ENCODE assay signal across 28 cellular contexts in the genomic region with DNA sequence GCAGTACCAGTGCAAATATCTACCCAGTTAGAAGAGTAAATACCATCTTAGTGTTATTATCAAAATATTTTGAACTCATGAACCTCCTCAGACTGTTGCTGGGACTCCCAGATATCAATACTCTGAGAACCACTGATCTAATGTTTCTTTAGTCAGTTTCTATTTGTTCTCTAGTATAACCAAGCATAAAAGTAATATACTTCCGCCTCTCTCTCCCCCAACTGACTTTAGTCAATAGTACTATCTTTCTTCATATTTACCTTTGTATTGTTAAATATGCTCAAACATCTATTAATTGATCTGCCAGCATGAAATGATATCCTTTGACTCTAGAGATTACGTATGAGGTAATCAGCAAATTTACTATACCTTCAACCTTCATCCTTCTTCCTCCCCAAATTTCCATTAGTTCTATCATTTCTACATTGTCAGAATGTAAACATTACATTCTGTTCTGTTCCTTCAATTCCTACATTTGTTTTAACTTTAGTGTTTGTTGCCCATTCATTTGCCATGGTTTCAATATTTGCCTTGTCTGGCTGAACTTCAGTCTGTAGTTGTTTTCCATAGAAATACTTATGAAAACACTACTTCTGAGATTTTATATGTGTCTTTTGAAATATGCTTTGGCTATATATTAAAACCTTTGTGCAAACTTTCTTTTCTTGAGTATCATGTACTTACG.
"Had no signal": no experiment of that assay in that cellular context is flagged by ENCODE, and none has a peak within 500 bp of the region (broad histone marks: within the 10 kb centered on the region; RNA-seq: fewer than 3 reads in every experiment).

No MANE protein-coding gene starts in this region.

- H3K27ac Mint-ChIP-seq: immature natural killer cell; mesothelial cell of epicardium; naive thymus-derived CD4-positive, alpha-beta T cell; nephron; neural progenitor cell; stimulated activated naive B cell treated with anti-CD40 and anti-IgM and Interleukin-4, amounts not matched to agents 10 μg/mL and 1 μg/mL and 100 μg/mL, for 72 hours; stimulated activated naive CD8-positive, alpha-beta T cell treated with anti-CD3 and anti-CD28 coated beads, Interleukin-15, Interleukin-2, amounts not matched to agents 100 ng/mL and 50 ng/mL, for 24 hours had no signal

- FAIRE-seq: endothelial cell of umbilical vein, keratinocyte had no signal

- H2AFZ ChIP-seq: neural progenitor cell had no signal

- DNase-seq: dermis blood vessel endothelial cell; effector memory CD4-positive, alpha-beta T cell; foreskin keratinocyte; glutamatergic neuron; heart right ventricle; hypothalamus; immature natural killer cell; left lung; mesenchymal stem cell; naive thymus-derived CD4-positive, alpha-beta T cell; psoas muscle; right cardiac atrium; stimulated activated CD4-positive, alpha-beta T cell treated with anti-CD3 and anti-CD28 coated beads, Interleukin-15, amount 100 ng/mL, for 24 hours; stimulated activated CD4-positive, alpha-beta T cell treated with anti-CD3 and anti-CD28 coated beads, Interleukin-2, amount 100 ng/mL, for 48 hours; stimulated activated naive B cell treated with anti-CD40 and anti-IgM and Interleukin-4, amounts not matched to agents 10 μg/mL and 1 μg/mL and 100 μg/mL, for 72 hours; upper lobe of right lung; uterus had no signal

- H3K36me3 Mint-ChIP-seq: immature natural killer cell; mesothelial cell of epicardium; naive thymus-derived CD4-positive, alpha-beta T cell; neural progenitor cell; stimulated activated naive B cell treated with anti-CD40 and anti-IgM and Interleukin-4, amounts not matched to agents 10 μg/mL and 1 μg/mL and 100 μg/mL, for 72 hours had no signal

- H3K4me3 Mint-ChIP-seq: immature natural killer cell; mesothelial cell of epicardium; naive thymus-derived CD4-positive, alpha-beta T cell; nephron; neural progenitor cell; stimulated activated naive B cell treated with anti-CD40 and anti-IgM and Interleukin-4, amounts not matched to agents 10 μg/mL and 1 μg/mL and 100 μg/mL, for 72 hours; stimulated activated naive CD8-positive, alpha-beta T cell treated with anti-CD3 and anti-CD28 coated beads, Interleukin-15, Interleukin-2, amounts not matched to agents 100 ng/mL and 50 ng/mL, for 24 hours had no signal

- H3K4me2 ChIP-seq: neural progenitor cell had no signal

- H3K9me3 Mint-ChIP-seq: nephron, neural progenitor cell had no signal

- H3K27ac ChIP-seq: coronary artery, esophagus muscularis mucosa, foreskin keratinocyte, heart right ventricle, left lung, neural progenitor cell, psoas muscle, skin epidermis, thoracic aorta, tibial nerve, upper lobe of right lung, uterus had no signal

- H3K27me3 Mint-ChIP-seq: naive thymus-derived CD4-positive, alpha-beta T cell; stimulated activated naive B cell treated with anti-CD40 and anti-IgM and Interleukin-4, amounts not matched to agents 10 μg/mL and 1 μg/mL and 100 μg/mL, for 72 hours; stimulated activated naive CD8-positive, alpha-beta T cell treated with anti-CD3 and anti-CD28 coated beads, Interleukin-15, Interleukin-2, amounts not matched to agents 100 ng/mL and 50 ng/mL, for 24 hours had no signal

- H3K4me1 Mint-ChIP-seq: immature natural killer cell; naive thymus-derived CD4-positive, alpha-beta T cell; nephron; neural progenitor cell; stimulated activated naive B cell treated with anti-CD40 and anti-IgM and Interleukin-4, amounts not matched to agents 10 μg/mL and 1 μg/mL and 100 μg/mL, for 72 hours had no signal

- H3K4me1 ChIP-seq: esophagus muscularis mucosa, foreskin keratinocyte, heart right ventricle, left lung, neural progenitor cell, psoas muscle, tibial nerve, upper lobe of right lung, uterus had no signal

- H3K9ac ChIP-seq: neural progenitor cell had no signal

- H3K9me3 ChIP-seq: esophagus muscularis mucosa, left lung, psoas muscle, thoracic aorta, tibial nerve, upper lobe of right lung, uterus had no signal

- H3K36me3 ChIP-seq: esophagus muscularis mucosa, heart right ventricle, left lung, neural progenitor cell, thoracic aorta, tibial nerve, upper lobe of right lung, uterus had no signal

- ATAC-seq: foreskin keratinocyte; heart right ventricle; left lung; naive thymus-derived CD4-positive, alpha-beta T cell; psoas muscle; right cardiac atrium; stimulated activated naive B cell treated with anti-CD40 and anti-IgM and Interleukin-4, amounts not matched to agents 10 μg/mL and 1 μg/mL and 100 μg/mL, for 72 hours; upper lobe of right lung had no signal

- H3K4me3 ChIP-seq: coronary artery, esophagus muscularis mucosa, heart right ventricle, left lung, neural progenitor cell, psoas muscle, skin epidermis, thoracic aorta, tibial nerve, upper lobe of right lung, uterus had no signal

- H3K27me3 ChIP-seq: esophagus muscularis mucosa, foreskin keratinocyte, heart right ventricle, left lung, neural progenitor cell, tibial nerve, upper lobe of right lung, uterus had no signal
